In the genomic region with DNA sequence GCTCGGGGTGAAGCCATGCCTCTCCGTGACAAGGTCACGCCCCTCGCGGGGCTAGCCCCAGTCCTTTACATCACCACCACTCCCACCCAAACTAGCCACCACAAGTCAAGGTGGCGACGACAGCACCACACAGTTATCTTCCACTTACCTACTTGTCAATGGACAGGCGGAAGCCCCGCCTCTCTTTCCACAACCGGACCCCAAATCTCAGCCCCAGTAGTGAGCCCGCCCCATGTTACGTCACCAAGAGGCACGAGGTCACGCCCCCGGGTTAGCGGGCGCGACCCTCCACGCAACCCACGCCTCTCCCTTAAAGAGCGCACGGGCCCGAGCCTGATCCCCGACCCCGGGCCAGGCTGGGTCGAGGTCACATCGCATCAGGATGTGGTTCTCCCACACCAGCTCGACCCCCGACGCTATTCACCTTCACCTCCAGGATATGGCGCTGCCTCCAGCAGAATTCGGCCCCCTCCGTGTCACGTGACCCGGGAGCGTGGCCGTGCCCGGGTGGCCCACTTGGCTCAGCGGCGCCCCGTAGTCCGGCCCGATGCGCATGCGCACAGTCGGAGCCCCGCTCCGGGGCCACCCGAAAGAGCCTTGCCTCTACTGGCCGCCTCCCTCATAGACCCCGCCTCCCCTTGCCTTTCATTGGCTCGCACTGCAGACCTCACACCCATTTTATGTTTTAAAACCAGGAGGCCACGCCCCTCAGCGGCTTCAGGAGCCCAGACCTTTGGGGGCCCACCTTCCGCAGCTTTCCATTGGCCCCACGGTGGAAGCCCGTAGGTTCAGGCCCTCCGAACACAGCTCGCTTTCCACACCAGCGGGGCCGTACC, we compare ENCODE assay signal across 8 cellular contexts. TPM values are rescaled to one million over a fixed set of nuclear protein-coding genes. Genes with fewer than 3 reads are reported as not detected.
A peak's percentile ranks its signal among the peaks of the same experiment; 100 is the strongest.
DNase-seq lines count a peak whose midpoint lies in the region; ATAC-seq and TF ChIP-seq lines count a peak whose summit lies in the region.

No MANE protein-coding gene starts in this region.

- peaks cover 40% of the 10 kb centered on the region for H3K36me3 Mint-ChIP-seq in activated T-cell treated with anti-CD3 and anti-CD28 coated beads, Interleukin-2, amount 50 U/mL, for 24 hours (ENCODE audit: low read depth)

- H3K27me3 ChIP-seq in PC-3 (ENCODE audit: low read length): no peaks in the 10 kb centered on the region

- DNase-seq in DMS53 treated with DMSO at 0.1 percent for 48 hours (lab: John Stamatoyannopoulos, UW; ENCODE audit: unreplicated experiment) (peak; percentile 89), PC-3 (peak; percentile 98), erythroblast (lab: John Stamatoyannopoulos, UW) (peak; percentile 98 to 99), mucosa of gallbladder (ENCODE audit: low spot score) (peak; percentile 98)
- DNase-seq in Jurkat, Clone E6-1 (ENCODE audit: low read depth, low spot score): peak; percentile 98
- DNase-seq in activated T-cell treated with anti-CD3 and anti-CD28 coated beads, Interleukin-2, amount 50 U/mL, for 24 hours: peak; percentile 97
- DNase-seq in stimulated activated CD8-positive, alpha-beta memory T cell treated with anti-CD3 and anti-CD28 coated beads, Interleukin-4, amount 100 ng/mL, for 24 hours (ENCODE audit: low read depth): peak; percentile 98

- H4K20me1 ChIP-seq in PC-3 (ENCODE audit: low read length): no peaks in the 10 kb centered on the region

- H3K79me2 ChIP-seq in PC-3 (ENCODE audit: low read length): peaks cover 27% of the 10 kb centered on the region

- TSS peak; percentile 66 for BruUV-seq in PC-3 (replicated peaks; lab: Mats Ljungman, UMichigan)

- H3K4me3 ChIP-seq in Jurkat, Clone E6-1 (ENCODE audit: low read length): peak overlapping the region; percentile 75
- peak overlapping the region; percentile 90 for H3K4me3 ChIP-seq in PC-3 (ENCODE audit: low read length)

- no peak for TF ChIP-seq CTCF in PC-3 (conservative IDR thresholded peaks at IDR 0.05; ENCODE audit: low read depth, low read length)

- TF ChIP-seq POLR2A in erythroblast (IDR thresholded peaks at IDR 0.05; ENCODE audit: low read length): peak; percentile 52

- H2AFZ ChIP-seq in PC-3 (ENCODE audit: low read length): peak overlapping the region; percentile 99

- peaks cover 40% of the 10 kb centered on the region for H3K4me1 Mint-ChIP-seq in activated T-cell treated with anti-CD3 and anti-CD28 coated beads, Interleukin-2, amount 50 U/mL, for 24 hours (ENCODE audit: low read depth)

- ATAC-seq in GM21717 (IDR thresholded peaks at IDR 0.05; ENCODE audit: unreplicated experiment) (peak; percentile 61), PC-3 (peak; percentile 89)

- CTCF ChIA-PET in PC-3 (lab: Charles Lee): interaction anchor here (1.7 kb wide), 1 partner anchor 24 kb away, joined by 6 read pairs; no protein-coding TSS in a partner anchor

- H3K9me3 ChIP-seq in PC-3 (ENCODE audit: low read length): no peaks in the 10 kb centered on the region

- intact Hi-C loops in PC-3 (cut with micrococcal nuclease): no loop called here

- POLR2A ChIA-PET in PC-3 (lab: Charles Lee; ENCODE audit: unreplicated experiment): interaction anchor here (0.6 kb wide), 1 partner anchor 254 kb away, joined by 7 read pairs; no protein-coding TSS in a partner anchor

- H3K27ac Mint-ChIP-seq in activated T-cell treated with anti-CD3 and anti-CD28 coated beads, Interleukin-2, amount 50 U/mL, for 24 hours: peak overlapping the region; percentile 99

- peaks cover 4% of the 10 kb centered on the region; the same call in 1 of the 2 replicates for H3K36me3 ChIP-seq in PC-3 (ENCODE audit: low read depth, low read length)

- no peaks in the 10 kb centered on the region for H3K27me3 Mint-ChIP-seq in activated T-cell treated with anti-CD3 and anti-CD28 coated beads, Interleukin-2, amount 50 U/mL, for 24 hours

- peak overlapping the region; percentile 61 for H3K27ac ChIP-seq in PC-3 (ENCODE audit: low read length)

- H3K4me1 ChIP-seq in PC-3 (ENCODE audit: insufficient read depth, low read length): peaks cover 31% of the 10 kb centered on the region

- peak overlapping the region; percentile 96 for H3K4me2 ChIP-seq in PC-3 (ENCODE audit: low read length)

- H3K4me3 Mint-ChIP-seq in activated T-cell treated with anti-CD3 and anti-CD28 coated beads, Interleukin-2, amount 50 U/mL, for 24 hours: peak overlapping the region; percentile 92

- no peaks in the 10 kb centered on the region for H3F3A ChIP-seq in PC-3 (ENCODE audit: low read length, unreplicated experiment)

- H3K9me3 Mint-ChIP-seq in activated T-cell treated with anti-CD3 and anti-CD28 coated beads, Interleukin-2, amount 50 U/mL, for 24 hours: no peaks in the 10 kb centered on the region

- H3K9ac ChIP-seq in PC-3 (ENCODE audit: low read length): peak overlapping the region; percentile 88

- no peaks in the 10 kb centered on the region for H3K9me2 ChIP-seq in PC-3 (replicated peaks; ENCODE audit: low read length)

RNA-seq across cellular contexts. Expression of gene SYDE1, which starts 18.2 kb away (rescaled TPM):
- not detected for polyA plus RNA-seq in Jurkat, Clone E6-1 (2012; ENCODE audit: insufficient read depth, insufficient read length)
- total RNA-seq in PC-3 (2014; rRNA removed): 13.8 and 20.3 TPM in 2 replicates
- 23.4 TPM for total RNA-seq in mucosa of gallbladder

RNA-seq across cellular contexts. Expression of gene OR1I1, which starts 43.4 kb away (rescaled TPM):
- not detected for polyA plus RNA-seq in Jurkat, Clone E6-1 (2012; ENCODE audit: insufficient read depth, insufficient read length)
- not detected in 2 replicates for total RNA-seq in PC-3 (2014; rRNA removed)
- total RNA-seq in mucosa of gallbladder: not detected

Comparison
In these comparisons a context has a peak if more than half of its experiments do, and no peak if none do; other contexts are left out.
1. Peak in every context shown above with its lines: DNase-seq, ATAC-seq, H3K4me3 ChIP-seq and H3K27ac ChIP-seq.